In the genomic region with DNA sequence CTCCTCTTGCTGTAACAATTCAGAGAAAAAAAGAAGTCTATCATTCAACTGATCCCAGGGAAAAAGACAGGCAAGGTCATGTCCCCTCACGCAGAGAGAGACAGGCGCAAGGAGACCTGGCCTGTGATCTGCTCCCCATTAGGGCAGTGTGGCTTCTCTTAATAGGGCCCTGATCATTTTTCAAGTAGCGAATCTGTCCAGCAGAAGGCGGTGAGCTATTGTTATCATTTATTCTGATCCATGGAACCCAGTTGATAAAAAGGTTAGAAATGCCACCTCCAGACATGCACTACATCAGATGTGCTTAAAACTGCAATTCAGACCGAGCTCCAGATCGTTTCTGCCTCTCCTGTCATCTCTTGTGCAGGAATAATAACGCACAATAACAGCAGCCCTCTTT, we compare ENCODE assay signal across 27 cellular contexts.
"Had no signal": no experiment of that assay in that cellular context is flagged by ENCODE, and none has a peak within 500 bp of the region (broad histone marks: within the 10 kb centered on the region; RNA-seq: fewer than 3 reads in every experiment).

No MANE protein-coding gene starts in this region.

- H3K4me2 ChIP-seq: neural progenitor cell had no signal

- H3K27me3 ChIP-seq: neural progenitor cell, ovary, right lobe of liver, sigmoid colon, stomach, tibial nerve, upper lobe of left lung, vagina had no signal

- H3K27ac Mint-ChIP-seq: naive thymus-derived CD8-positive, alpha-beta T cell; natural killer cell treated with Interleukin-12 subunit alpha and Interleukin-12 subunit beta and Interleukin-15 and Interleukin-18, amount 100 ng/mL, for 72 hours; nephron progenitor cell; neural progenitor cell; progenitor cell of endocrine pancreas; stimulated activated effector memory CD8-positive, alpha-beta T cell treated with anti-CD3 and anti-CD28 coated beads, Interleukin-12 subunit alpha, Interleukin-12 subunit beta, amount 100 ng/mL, for 72 hours; stimulated activated naive B cell treated with anti-CD40 and anti-IgM and Interleukin-4, amounts not matched to agents 10 μg/mL and 1 μg/mL and 100 μg/mL, for 72 hours; stimulated activated naive CD8-positive, alpha-beta T cell treated with anti-CD3 and anti-CD28 coated beads, Interleukin-15, Interleukin-2, amounts not matched to agents 100 ng/mL and 50 ng/mL, for 24 hours had no signal

- H3K36me3 ChIP-seq: neural progenitor cell, ovary, right lobe of liver, sigmoid colon, stomach, tibial nerve, upper lobe of left lung, vagina had no signal

- H3K27ac ChIP-seq: neural progenitor cell, ovary, parathyroid adenoma, psoas muscle, right lobe of liver, sigmoid colon, stomach, tibial nerve, upper lobe of left lung, vagina had no signal

- H3K79me2 ChIP-seq: parathyroid adenoma had no signal

- H3K27me3 Mint-ChIP-seq: naive thymus-derived CD8-positive, alpha-beta T cell; natural killer cell treated with Interleukin-12 subunit alpha and Interleukin-12 subunit beta and Interleukin-15 and Interleukin-18, amount 100 ng/mL, for 72 hours; progenitor cell of endocrine pancreas; stimulated activated naive B cell treated with anti-CD40 and anti-IgM and Interleukin-4, amounts not matched to agents 10 μg/mL and 1 μg/mL and 100 μg/mL, for 72 hours; stimulated activated naive CD8-positive, alpha-beta T cell treated with anti-CD3 and anti-CD28 coated beads, Interleukin-15, Interleukin-2, amounts not matched to agents 100 ng/mL and 50 ng/mL, for 24 hours had no signal

- H3K4me1 Mint-ChIP-seq: naive thymus-derived CD8-positive, alpha-beta T cell; stimulated activated effector memory CD8-positive, alpha-beta T cell treated with anti-CD3 and anti-CD28 coated beads, Interleukin-12 subunit alpha, Interleukin-12 subunit beta, amount 100 ng/mL, for 72 hours; stimulated activated naive B cell treated with anti-CD40 and anti-IgM and Interleukin-4, amounts not matched to agents 10 μg/mL and 1 μg/mL and 100 μg/mL, for 72 hours had no signal

- ATAC-seq: naive thymus-derived CD8-positive, alpha-beta T cell; natural killer cell treated with Interleukin-12 subunit alpha and Interleukin-12 subunit beta and Interleukin-15 and Interleukin-18, amount 100 ng/mL, for 72 hours; psoas muscle; right cardiac atrium; right lobe of liver; stimulated activated effector memory CD8-positive, alpha-beta T cell treated with anti-CD3 and anti-CD28 coated beads, Interleukin-12 subunit alpha, Interleukin-12 subunit beta, amount 100 ng/mL, for 72 hours; stimulated activated naive B cell treated with anti-CD40 and anti-IgM and Interleukin-4, amounts not matched to agents 10 μg/mL and 1 μg/mL and 100 μg/mL, for 72 hours had no signal

- H3K4me1 ChIP-seq: parathyroid adenoma, psoas muscle, right lobe of liver, sigmoid colon, stomach, tibial nerve, upper lobe of left lung, vagina had no signal

- H3K36me3 Mint-ChIP-seq: naive thymus-derived CD8-positive, alpha-beta T cell; natural killer cell treated with Interleukin-12 subunit alpha and Interleukin-12 subunit beta and Interleukin-15 and Interleukin-18, amount 100 ng/mL, for 72 hours; neural progenitor cell; stimulated activated effector memory CD8-positive, alpha-beta T cell treated with anti-CD3 and anti-CD28 coated beads, Interleukin-12 subunit alpha, Interleukin-12 subunit beta, amount 100 ng/mL, for 72 hours; stimulated activated naive B cell treated with anti-CD40 and anti-IgM and Interleukin-4, amounts not matched to agents 10 μg/mL and 1 μg/mL and 100 μg/mL, for 72 hours had no signal

- H3K4me3 Mint-ChIP-seq: naive thymus-derived CD8-positive, alpha-beta T cell; natural killer cell treated with Interleukin-12 subunit alpha and Interleukin-12 subunit beta and Interleukin-15 and Interleukin-18, amount 100 ng/mL, for 72 hours; nephron progenitor cell; neural progenitor cell; stimulated activated effector memory CD8-positive, alpha-beta T cell treated with anti-CD3 and anti-CD28 coated beads, Interleukin-12 subunit alpha, Interleukin-12 subunit beta, amount 100 ng/mL, for 72 hours; stimulated activated naive B cell treated with anti-CD40 and anti-IgM and Interleukin-4, amounts not matched to agents 10 μg/mL and 1 μg/mL and 100 μg/mL, for 72 hours; stimulated activated naive CD8-positive, alpha-beta T cell treated with anti-CD3 and anti-CD28 coated beads, Interleukin-15, Interleukin-2, amounts not matched to agents 100 ng/mL and 50 ng/mL, for 24 hours had no signal

- H2AFZ ChIP-seq: neural progenitor cell, parathyroid adenoma had no signal

- H3K4me3 ChIP-seq: neural progenitor cell, ovary, psoas muscle, right lobe of liver, sigmoid colon, stomach, tibial nerve, upper lobe of left lung, vagina had no signal

- DNase-seq: naive thymus-derived CD8-positive, alpha-beta T cell; nephron progenitor cell; occipital lobe; ovary; posterior cingulate gyrus; psoas muscle; right cardiac atrium; right lobe of liver; sigmoid colon; small intestine; stimulated activated CD4-positive, alpha-beta T cell treated with anti-CD3 and anti-CD28 coated beads, Interleukin-15, amount 100 ng/mL, for 24 hours; stimulated activated CD4-positive, alpha-beta T cell treated with anti-CD3 and anti-CD28 coated beads, Interleukin-2, amount 100 ng/mL, for 24 hours; stimulated activated CD4-positive, alpha-beta T cell treated with anti-CD3 and anti-CD28 coated beads, Interleukin-2, amount 100 ng/mL, for 48 hours; stimulated activated CD4-positive, alpha-beta T cell treated with anti-CD3 and anti-CD28 coated beads, Interleukin-4, amount 100 ng/mL, for 24 hours; stimulated activated naive B cell treated with anti-CD40 and anti-IgM and Interleukin-4, amounts not matched to agents 10 μg/mL and 1 μg/mL and 100 μg/mL, for 72 hours; stimulated activated naive CD4-positive, alpha-beta T cell treated with Interleukin-2 at 50 U/mL for 16 hours; stomach; trophoblast cell; upper lobe of left lung had no signal

- H3K9me3 ChIP-seq: ovary, psoas muscle, right lobe of liver, sigmoid colon, stomach, tibial nerve, upper lobe of left lung, vagina had no signal

- H3K9ac ChIP-seq: neural progenitor cell, parathyroid adenoma had no signal
